Comparison of ENCODE assay signal across 8 cellular contexts in genomic region chr3:9891072-9891622, GRCh38. TPM values are rescaled to one million over a fixed set of nuclear protein-coding genes. Genes with fewer than 3 reads are reported as not detected.
DNase-seq lines count a peak whose midpoint lies in the region; ATAC-seq and TF ChIP-seq lines count a peak whose summit lies in the region.

No MANE protein-coding gene starts in this region.

- peak overlapping the region; percentile 0 for H2BK120ac ChIP-seq in mesendoderm (ENCODE audit: low read depth, low read length)

- peaks cover 33% of the 10 kb centered on the region for H3K4me1 ChIP-seq in left ventricle myocardium inferior
- peaks cover 12% of the 10 kb centered on the region for H3K4me1 ChIP-seq in body of pancreas
- no peaks in the 10 kb centered on the region for H3K4me1 ChIP-seq in mesendoderm (ENCODE audit: control insufficient read depth, low read depth, low read length)
- peaks cover 45% of the 10 kb centered on the region for H3K4me1 ChIP-seq in vagina

- H3K27me3 ChIP-seq in left ventricle myocardium inferior (ENCODE audit: low read depth) (no peaks in the 10 kb centered on the region), body of pancreas (no peaks in the 10 kb centered on the region), mesendoderm (ENCODE audit: insufficient read depth, low read length, poor library complexity) (no peaks in the 10 kb centered on the region), vagina (no peaks in the 10 kb centered on the region)

- H3K23ac ChIP-seq in mesendoderm (ENCODE audit: low read length) = peak overlapping the region; percentile 94

- TF ChIP-seq CTCF in left ventricle myocardium inferior (IDR thresholded peaks at IDR 0.05; ENCODE audit: borderline replicate concordance) (no peak), body of pancreas (IDR thresholded peaks at IDR 0.05) (no peak), vagina (IDR thresholded peaks at IDR 0.05) (no peak)

- H2BK5ac ChIP-seq in mesendoderm (ENCODE audit: low read length) = no peak overlapping the region

- ATAC-seq in left ventricle myocardium superior (no peak), body of pancreas (no peak), GM21423 (IDR thresholded peaks at IDR 0.05; ENCODE audit: unreplicated experiment) (no peak), HG02938 (IDR thresholded peaks at IDR 0.05; ENCODE audit: unreplicated experiment) (no peak)

- H3K36me3 ChIP-seq in left ventricle myocardium inferior = peaks cover 14% of the 10 kb centered on the region
- H3K36me3 ChIP-seq in body of pancreas (replicated peaks in 1 of 2; ENCODE audit: insufficient read depth in 1 of 2, low read depth in 2 of 2) = no peaks in the 10 kb centered on the region
- H3K36me3 ChIP-seq in mesendoderm (ENCODE audit: control insufficient read depth, insufficient read depth, low read length) = peaks cover 6% of the 10 kb centered on the region
- H3K36me3 ChIP-seq in vagina = peaks cover 0 to 15% of the 10 kb centered on the region in 2 donors

- no peak overlapping the region for H2AK5ac ChIP-seq in mesendoderm (ENCODE audit: low read length)

- intact Hi-C loops in left ventricle myocardium inferior (cut with micrococcal nuclease) (no loop called here), left ventricle myocardium superior (cut with micrococcal nuclease) (no loop called here), body of pancreas (cut with DNase I) (no loop called here), vagina (cut with DNase I) (no loop called here)

- H3K4me3 ChIP-seq in left ventricle myocardium inferior = peak overlapping the region; percentile 93
- peak overlapping the region; percentile 88 to 100 for H3K4me3 ChIP-seq in body of pancreas
- H3K4me3 ChIP-seq in mesendoderm (ENCODE audit: low read length) = peak overlapping the region; percentile 98
- H3K4me3 ChIP-seq in vagina = peak overlapping the region; percentile 79 to 93

- H3K27ac ChIP-seq in left ventricle myocardium inferior (replicated peaks) (peak overlapping the region; percentile 96), body of pancreas (peak overlapping the region; percentile 88 to 96 (median 92)), mesendoderm (ENCODE audit: low read depth, low read length) (no peak overlapping the region), vagina (peak overlapping the region; percentile 94)

- H3K4ac ChIP-seq in mesendoderm (ENCODE audit: low read depth, low read length) = peak overlapping the region; percentile 17

- peak overlapping the region; percentile 99 for H3K9ac ChIP-seq in mesendoderm (ENCODE audit: low read length)

- TF ChIP-seq POLR2A in body of pancreas (IDR thresholded peaks at IDR 0.05) (no peak), vagina (IDR thresholded peaks at IDR 0.05) (no peak)

- H3K79me2 ChIP-seq in mesendoderm (ENCODE audit: control insufficient read depth, insufficient read depth, low read length) = peaks cover 13% of the 10 kb centered on the region

- no peak overlapping the region for H2BK15ac ChIP-seq in mesendoderm (replicated peaks; ENCODE audit: low read depth)

- H4K8ac ChIP-seq in mesendoderm (ENCODE audit: low read depth, low read length) = peak overlapping the region; percentile 77

- no peak for DNase-seq in left ventricle myocardium inferior
- no peak for DNase-seq in left ventricle myocardium superior
- no peak for DNase-seq in body of pancreas
- no peak for DNase-seq in mesendoderm
- DNase-seq in vagina (ENCODE audit: extremely low spot score in 2 of 2) = no peak
- DNase-seq in NCI-H2081 (lab: John Stamatoyannopoulos, UW) = no peak

- peak overlapping the region; percentile 89 for H3K4me2 ChIP-seq in mesendoderm (ENCODE audit: low read length)

- H4K5ac ChIP-seq in mesendoderm (ENCODE audit: low read length) = no peak overlapping the region

- peak overlapping the region; percentile 54 for H3K18ac ChIP-seq in mesendoderm (ENCODE audit: low read length)

- H3K9me3 ChIP-seq in left ventricle myocardium inferior (replicated peaks) = no peaks in the 10 kb centered on the region
- no peaks in the 10 kb centered on the region for H3K9me3 ChIP-seq in body of pancreas
- no peaks in the 10 kb centered on the region for H3K9me3 ChIP-seq in vagina

- WGBS in body of pancreas, 2 donors = 7 to 9% methylated on average over 7 to 12 of the region's 12 CpGs
- WGBS in mesendoderm (ENCODE audit: extremely low coverage, insufficient coverage, low lambda C conversion rate) = no CpG with 5 or more reads among the region's 12 CpGs

- peaks cover 11% of the 10 kb centered on the region for H3K79me1 ChIP-seq in mesendoderm (ENCODE audit: low read length)

- peak overlapping the region; percentile 99 for H3K56ac ChIP-seq in mesendoderm (ENCODE audit: low read length)

RNA-seq across cellular contexts. Expression of gene JAGN1, which starts 0.7 kb away (rescaled TPM):
- total RNA-seq in left ventricle myocardium inferior (17.5 TPM), left ventricle myocardium superior (18.4 TPM), body of pancreas (10 to 100 TPM in 1 of 2 donors, 1 to 10 TPM in 1; 5.6 to 19.7 TPM), vagina (32.7 TPM)
- 22.3 TPM for polyA plus RNA-seq in mesendoderm (2013, experiment 1 of 2)
- 21.3 TPM for polyA plus RNA-seq in mesendoderm (2013, experiment 2 of 2)

RNA-seq across cellular contexts. Expression of gene CIDEC, which starts 11.1 kb away (rescaled TPM):
- 0.36 TPM for total RNA-seq in left ventricle myocardium inferior
- 2.5 TPM for total RNA-seq in left ventricle myocardium superior
- total RNA-seq in body of pancreas = 100 to 1,000 TPM in 1 of 2 donors, 1 to 10 TPM in 1; 6.5 to 134 TPM
- not detected for polyA plus RNA-seq in mesendoderm (2013, experiment 1 of 2)
- not detected for polyA plus RNA-seq in mesendoderm (2013, experiment 2 of 2)
- total RNA-seq in vagina = 51.3 TPM

RNA-seq across cellular contexts. Expression of gene IL17RE, which starts 11.5 kb away (rescaled TPM):
- total RNA-seq in left ventricle myocardium inferior (0.58 TPM), left ventricle myocardium superior (0.45 TPM), body of pancreas (10 to 100 TPM; 10.9 to 18.2 TPM), vagina (15.2 TPM)
- polyA plus RNA-seq in mesendoderm (2013, experiment 1 of 2) = 6.0 TPM
- polyA plus RNA-seq in mesendoderm (2013, experiment 2 of 2) = 7.5 TPM

RNA-seq across cellular contexts. Expression of gene IL17RC, which starts 25.8 kb away (rescaled TPM):
- total RNA-seq in left ventricle myocardium inferior (35.0 TPM), left ventricle myocardium superior (36.0 TPM), body of pancreas (10 to 100 TPM; 40.7 to 60.3 TPM), vagina (66.3 TPM)
- 4.5 TPM for polyA plus RNA-seq in mesendoderm (2013, experiment 1 of 2)
- 4.7 TPM for polyA plus RNA-seq in mesendoderm (2013, experiment 2 of 2)

RNA-seq across cellular contexts. Expression of gene CRELD1, which starts 42.5 kb away (rescaled TPM):
- total RNA-seq in left ventricle myocardium inferior (72.3 TPM), left ventricle myocardium superior (62.7 TPM), body of pancreas (10 to 100 TPM; 19.8 to 23.6 TPM), vagina (27.0 TPM)
- polyA plus RNA-seq in mesendoderm (2013, experiment 1 of 2) = 2.8 TPM
- 3.3 TPM for polyA plus RNA-seq in mesendoderm (2013, experiment 2 of 2)
